11 cellular contexts compared by ENCODE assay signal in the genomic region with DNA sequence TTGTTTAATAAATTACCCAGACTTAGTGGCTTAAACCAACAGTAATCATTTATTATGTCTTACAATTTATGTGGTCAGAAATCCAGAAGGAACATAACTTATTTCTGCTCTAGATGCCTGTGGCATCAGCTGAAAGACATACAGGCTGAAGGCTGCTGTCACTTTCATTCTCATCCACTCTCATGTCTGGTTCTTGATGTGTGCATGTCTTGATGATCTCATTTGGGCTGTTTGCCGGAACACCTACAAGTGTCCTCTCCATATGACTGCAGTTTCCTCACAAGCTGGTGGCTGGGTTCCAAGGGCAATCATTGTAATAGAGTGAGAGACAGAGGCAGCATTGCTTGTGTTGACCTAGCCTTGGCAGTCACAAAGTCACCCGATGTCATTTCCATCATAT.
"Had no signal": no experiment of that assay in that cellular context is flagged by ENCODE, and none has a peak within 500 bp of the region (broad histone marks: within the 10 kb centered on the region; RNA-seq: fewer than 3 reads in every experiment).

No MANE protein-coding gene starts in this region.

- H3K9me3 ChIP-seq: thyroid gland, vagina had no signal

- H2AFZ ChIP-seq: parathyroid adenoma had no signal

- DNase-seq: activated CD4-positive, alpha-beta memory T cell treated with anti-CD3 and anti-CD28 coated beads, Interleukin-2, amount 10 ng/mL, durations not matched to agents 7 days and 5 days; activated CD4-positive, alpha-beta T cell treated with anti-CD3 and anti-CD28 coated beads for 36 hours; activated naive CD8-positive, alpha-beta T cell treated with anti-CD3 and anti-CD28 coated beads, Interleukin-2, amount 50 U/mL, for 24 hours; cerebellar nuclear complex; kidney; naive B cell; T-helper 9 cell; thyroid gland had no signal

- H3K36me3 ChIP-seq: thyroid gland, vagina had no signal

- H3K27ac ChIP-seq: parathyroid adenoma, skin epidermis, thyroid gland, vagina had no signal

- H3K27me3 ChIP-seq: thyroid gland, vagina had no signal

- H3K4me3 ChIP-seq: skin epidermis, thyroid gland, vagina had no signal

- H3K4me1 ChIP-seq: parathyroid adenoma, thyroid gland, vagina had no signal

- H3K79me2 ChIP-seq: parathyroid adenoma had no signal

- H3K9ac ChIP-seq: parathyroid adenoma had no signal
